In the genomic region with DNA sequence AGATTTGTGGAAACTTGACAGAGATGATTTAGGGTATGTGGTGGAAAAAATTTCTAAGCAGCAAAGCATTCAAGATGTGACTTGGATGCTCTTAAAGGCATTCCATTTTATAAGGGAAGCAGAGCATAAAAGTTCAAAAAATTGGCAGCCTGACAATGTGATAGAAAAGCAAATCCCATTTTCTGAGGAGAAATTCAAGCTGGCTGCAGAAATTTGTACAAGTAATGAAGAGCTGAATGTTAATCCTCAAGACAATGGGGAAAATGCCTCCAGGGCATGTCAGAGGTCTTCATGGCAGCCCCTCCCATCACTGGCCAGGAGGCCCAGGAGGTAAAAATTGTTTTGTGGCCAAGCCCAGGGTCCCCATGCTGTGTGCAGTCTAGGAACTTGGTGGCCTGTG, we compare ENCODE assay signal across 2 cellular contexts. TPM values are rescaled to one million over a fixed set of nuclear protein-coding genes. Genes with fewer than 3 reads are reported as not detected.
"Had no signal": no experiment of that assay in that cellular context is flagged by ENCODE, and none has a peak within 500 bp of the region (broad histone marks: within the 10 kb centered on the region; RNA-seq: fewer than 3 reads in every experiment).

No MANE protein-coding gene starts in this region.

RNA-seq across cellular contexts. Expression of gene TMEM244, which starts 58.2 kb away (rescaled TPM):
- total RNA-seq: MCF 10A, NCI-H460 had no signal
